ENCODE assay signal across 1 cellular context in the genomic region with DNA sequence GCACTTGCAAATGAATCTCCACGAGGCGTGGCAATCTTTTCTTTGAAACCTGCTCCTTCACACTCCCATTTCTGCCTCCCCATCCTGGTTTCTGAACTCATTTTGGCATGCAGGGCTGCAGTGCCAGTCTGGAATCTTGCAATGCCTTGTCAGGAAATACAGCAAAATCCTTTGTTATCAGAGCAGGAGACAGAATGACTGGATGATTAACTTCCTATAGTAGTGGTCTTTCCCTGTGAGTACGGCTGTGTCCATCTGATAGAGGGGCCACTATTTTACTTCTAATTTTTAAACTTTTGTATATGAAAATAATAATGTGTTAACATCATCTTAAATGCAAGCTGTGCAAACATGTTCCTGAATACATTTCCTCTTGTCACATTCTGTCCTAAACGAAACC.
TF ChIP-seq lines count a peak whose summit lies in the region.

No MANE protein-coding gene starts in this region.

TF ChIP-seq in K562, 482 proteins besides CTCF, POLR2A, EP300 and RAD21 (continued from another document):
- TF ChIP-seq ZNF212 (CRISPR knock-in tag; IDR thresholded peaks at IDR 0.05) (no peak), YY1 (IDR thresholded peaks at IDR 0.05; ENCODE audit: borderline replicate concordance in 1 of 3, control insufficient read depth in 1 of 3, extremely low read depth in 1 of 3, insufficient read depth in 3 of 3, insufficient read length in 1 of 3, insufficient replicate concordance in 2 of 3, low read depth in 1 of 3, low read length in 2 of 3) (no peak)
TF ChIP-seq in K562: peak in this region for 1.
